8 cellular contexts compared by ENCODE assay signal in the genomic region with DNA sequence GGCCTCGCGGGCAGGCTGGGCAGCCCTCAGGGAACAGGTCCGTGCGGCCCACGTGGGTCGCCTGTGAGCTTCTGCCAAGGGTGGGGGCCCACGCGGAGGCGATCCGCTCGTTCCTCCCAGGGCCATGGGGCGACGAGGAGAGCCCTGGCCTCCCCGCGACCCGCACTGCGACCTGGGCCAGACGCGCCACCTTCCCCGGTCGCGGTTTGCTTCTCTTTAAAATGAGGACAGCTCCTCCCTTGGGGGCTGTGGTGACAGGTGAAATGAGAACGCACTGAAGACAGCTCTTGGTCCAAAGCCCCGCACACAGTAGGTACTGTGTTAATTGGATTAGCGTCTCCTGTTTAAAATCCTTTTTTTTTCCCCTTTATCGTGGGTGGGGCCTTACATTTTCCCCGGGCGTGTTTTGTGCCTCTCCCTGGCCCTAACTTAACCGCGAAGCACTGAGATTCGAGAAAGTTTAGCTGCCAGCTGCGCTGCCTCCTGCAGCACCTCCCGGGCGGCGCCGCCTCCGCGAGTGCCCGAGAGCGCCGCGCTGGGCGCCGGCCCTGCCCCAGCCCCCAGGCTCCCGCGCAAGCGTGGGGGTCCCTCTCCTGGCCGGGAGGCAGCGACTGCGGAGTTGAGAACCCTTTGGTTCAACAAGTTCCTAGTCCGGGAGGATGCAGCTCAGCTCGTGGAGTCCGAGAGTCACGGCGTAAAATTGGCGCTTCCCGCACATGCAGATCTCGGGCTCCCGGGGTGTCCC. TPM values are rescaled to one million over a fixed set of nuclear protein-coding genes. Genes with fewer than 3 reads are reported as not detected.
A peak's percentile ranks its signal among the peaks of the same experiment; 100 is the strongest.
DNase-seq lines count a peak whose midpoint lies in the region; ATAC-seq and TF ChIP-seq lines count a peak whose summit lies in the region.

No MANE protein-coding gene starts in this region.

- H3K9me3 ChIP-seq in vagina = no peaks in the 10 kb centered on the region

- TF ChIP-seq CTCF in CD14-positive monocyte (IDR thresholded peaks at IDR 0.05) (peak; percentile 17), fibroblast of the aortic adventitia (IDR thresholded peaks at IDR 0.05; ENCODE audit: insufficient read depth, low read length) (no peak), nephron progenitor cell (IDR thresholded peaks at IDR 0.05) (no peak), vagina (IDR thresholded peaks at IDR 0.05) (no peak)

- peak; percentile 69 for DNase-seq in CD14-positive monocyte (ENCODE audit: low spot score)
- peak; percentile 24 for DNase-seq in NCI-H345 treated with DMSO at 0.1 percent for 48 hours (lab: John Stamatoyannopoulos, UW; ENCODE audit: unreplicated experiment)
- peak; percentile 44 for DNase-seq in activated T-helper 2 cell treated with anti-CD3 and anti-CD28 coated beads, Interferon-gamma antibody, Interleukin-2, Interleukin-4, amounts not matched to agents 10 μg/mL and 5 μg/mL and 100 μg/mL, durations not matched to agents 14 hours and 24 hours and 36 hours (ENCODE audit: low spot score)
- peak; percentile 46 for DNase-seq in fibroblast of the aortic adventitia (ENCODE audit: low read depth)
- peak; percentile 73 for DNase-seq in nephron progenitor cell
- DNase-seq in vagina (ENCODE audit: extremely low spot score in 2 of 2) = no peak
- DNase-seq in SIG-M5 treated with dmso at 0.1 percent for 504 hours (lab: John Stamatoyannopoulos, UW; ENCODE audit: unreplicated experiment) = no peak

- intact Hi-C loops in CD14-positive monocyte (cut with micrococcal nuclease) (loop anchor here (2.0 to 10.0 kb wide), 5 partner anchors 21 to 182 kb away; a partner anchor contains a TSS), vagina (cut with DNase I) (loop anchor here (5.0 kb wide), 1 partner anchor 98 kb away; no protein-coding TSS in a partner anchor)
- intact Hi-C loops in activated T-helper 2 cell treated with anti-CD3 and anti-CD28 coated beads, Interferon-gamma antibody, Interleukin-2, Interleukin-4, amounts not matched to agents 10 μg/mL and 5 μg/mL and 100 μg/mL, durations not matched to agents 14 hours and 24 hours and 36 hours (cut with micrococcal nuclease) = loop anchor here (2.0 to 10.0 kb wide), 2 partner anchors 181 to 351 kb away; a partner anchor contains a TSS

- no peaks in the 10 kb centered on the region for H3K27me3 ChIP-seq in vagina

- TF ChIP-seq POLR2A in vagina (IDR thresholded peaks at IDR 0.05) = no peak

- H3K27ac ChIP-seq in vagina = peak overlapping the region; percentile 74

- H3K4me1 Mint-ChIP-seq in CD14-positive monocyte = peaks cover 75% of the 10 kb centered on the region
- peaks cover 61% of the 10 kb centered on the region for H3K4me1 Mint-ChIP-seq in activated T-helper 2 cell treated with anti-CD3 and anti-CD28 coated beads, Interferon-gamma antibody, Interleukin-2, Interleukin-4, amounts not matched to agents 10 μg/mL and 5 μg/mL and 100 μg/mL, durations not matched to agents 14 hours and 24 hours and 36 hours (ENCODE audit: low read depth)
- H3K4me1 Mint-ChIP-seq in nephron progenitor cell = peaks cover 36% of the 10 kb centered on the region

- peak overlapping the region; percentile 98 to 100 for H3K4me3 Mint-ChIP-seq in CD14-positive monocyte
- H3K4me3 Mint-ChIP-seq in activated T-helper 2 cell treated with anti-CD3 and anti-CD28 coated beads, Interferon-gamma antibody, Interleukin-2, Interleukin-4, amounts not matched to agents 10 μg/mL and 5 μg/mL and 100 μg/mL, durations not matched to agents 14 hours and 24 hours and 36 hours (ENCODE audit: low read depth) = peak overlapping the region; percentile 98
- H3K4me3 Mint-ChIP-seq in nephron progenitor cell = peak overlapping the region; percentile 88

- peaks cover 0 to 7% (median 0%) of the 10 kb centered on the region in 7 donors for H3K9me3 Mint-ChIP-seq in CD14-positive monocyte
- peaks cover 2% of the 10 kb centered on the region for H3K9me3 Mint-ChIP-seq in activated T-helper 2 cell treated with anti-CD3 and anti-CD28 coated beads, Interferon-gamma antibody, Interleukin-2, Interleukin-4, amounts not matched to agents 10 μg/mL and 5 μg/mL and 100 μg/mL, durations not matched to agents 14 hours and 24 hours and 36 hours
- H3K9me3 Mint-ChIP-seq in nephron progenitor cell = peaks cover 10% of the 10 kb centered on the region

- H3K27me3 Mint-ChIP-seq in CD14-positive monocyte (ENCODE audit: low read depth in 3 of 3) (peaks cover 0 to 8% (median 5%) of the 10 kb centered on the region in 3 donors), nephron progenitor cell (ENCODE audit: low read depth, poor library complexity) (peaks cover 55% of the 10 kb centered on the region)
- no peaks in the 10 kb centered on the region for H3K27me3 Mint-ChIP-seq in activated T-helper 2 cell treated with anti-CD3 and anti-CD28 coated beads, Interferon-gamma antibody, Interleukin-2, Interleukin-4, amounts not matched to agents 10 μg/mL and 5 μg/mL and 100 μg/mL, durations not matched to agents 14 hours and 24 hours and 36 hours (ENCODE audit: low read depth)

- peak; percentile 27 for ATAC-seq in GM21619 (IDR thresholded peaks at IDR 0.05; ENCODE audit: unreplicated experiment)

- peaks cover 46% of the 10 kb centered on the region for H3K4me1 ChIP-seq in vagina

- H3K36me3 Mint-ChIP-seq in CD14-positive monocyte = peaks cover 12 to 22% of the 10 kb centered on the region in 2 donors
- H3K36me3 Mint-ChIP-seq in activated T-helper 2 cell treated with anti-CD3 and anti-CD28 coated beads, Interferon-gamma antibody, Interleukin-2, Interleukin-4, amounts not matched to agents 10 μg/mL and 5 μg/mL and 100 μg/mL, durations not matched to agents 14 hours and 24 hours and 36 hours (ENCODE audit: low read depth) = peaks cover 12% of the 10 kb centered on the region
- H3K36me3 Mint-ChIP-seq in nephron progenitor cell (ENCODE audit: low read depth) = peaks cover 3% of the 10 kb centered on the region

- H3K36me3 ChIP-seq in vagina = no peaks in the 10 kb centered on the region

- H3K4me3 ChIP-seq in fibroblast of the aortic adventitia (ENCODE audit: low read depth, low read length) (peak overlapping the region; percentile 83), vagina (peak overlapping the region; percentile 75 to 86)

- H3K27ac Mint-ChIP-seq in CD14-positive monocyte (peak overlapping the region; percentile 10 to 95 (median 90)), nephron progenitor cell (no peak overlapping the region)
- H3K27ac Mint-ChIP-seq in activated T-helper 2 cell treated with anti-CD3 and anti-CD28 coated beads, Interferon-gamma antibody, Interleukin-2, Interleukin-4, amounts not matched to agents 10 μg/mL and 5 μg/mL and 100 μg/mL, durations not matched to agents 14 hours and 24 hours and 36 hours = peak overlapping the region; percentile 61

RNA-seq across cellular contexts. Expression of a gene that starts 1.1 kb away (rescaled TPM):
- polyA plus RNA-seq in CD14-positive monocyte = 10 to 100 TPM; 98.0 to 99.5 TPM
- 102 and 110 TPM in 2 replicates for total RNA-seq in activated T-helper 2 cell treated with anti-CD3 and anti-CD28 coated beads, Interferon-gamma antibody, Interleukin-2, Interleukin-4, amounts not matched to agents 10 μg/mL and 5 μg/mL and 100 μg/mL, durations not matched to agents 14 hours and 24 hours and 36 hours
- total RNA-seq in fibroblast of the aortic adventitia (ENCODE audit: low replicate concordance) (6.5 and 34.4 TPM in 2 replicates), vagina (43.7 TPM)

Comparison
In these comparisons a context has a peak if more than half of its experiments do, and no peak if none do; other contexts are left out.
1. DNase-seq: peak in CD14-positive monocyte (single experiment), NCI-H345 treated with DMSO at 0.1 percent for 48 hours (single experiment), activated T-helper 2 cell treated with anti-CD3 and anti-CD28 coated beads, Interferon-gamma antibody, Interleukin-2, Interleukin-4, amounts not matched to agents 10 μg/mL and 5 μg/mL and 100 μg/mL, durations not matched to agents 14 hours and 24 hours and 36 hours (single experiment), fibroblast of the aortic adventitia (single experiment) and nephron progenitor cell (single experiment); none in vagina (0 of 2) and SIG-M5 treated with dmso at 0.1 percent for 504 hours (single experiment).
2. Peak in every context shown above with its lines, with median percentiles within 50 percentile points of each other: H3K4me3 Mint-ChIP-seq.